32 cellular contexts compared by ENCODE assay signal in the genomic region with DNA sequence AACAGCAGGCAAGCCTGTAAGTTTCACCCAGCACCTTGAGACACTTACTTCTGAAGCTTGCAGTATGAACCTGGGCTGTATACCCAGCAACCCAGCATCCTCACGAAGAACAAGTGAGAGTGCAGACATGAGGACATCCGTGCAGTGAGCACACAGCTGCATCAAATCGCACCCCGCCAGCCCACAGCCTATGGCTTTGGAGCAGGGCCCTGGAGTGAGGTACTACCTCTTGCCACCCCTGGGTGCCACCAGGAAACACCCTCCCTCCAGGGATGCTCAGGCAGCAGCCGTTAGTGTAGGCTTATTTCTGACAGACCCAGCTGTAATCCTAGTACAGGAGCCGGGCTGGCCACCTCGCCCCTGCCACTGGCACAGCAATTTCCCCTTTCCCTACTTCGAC.
"Had no signal": no experiment of that assay in that cellular context is flagged by ENCODE, and none has a peak within 500 bp of the region (broad histone marks: within the 10 kb centered on the region; RNA-seq: fewer than 3 reads in every experiment).

No MANE protein-coding gene starts in this region.

- H3K4me3 Mint-ChIP-seq: activated CD4-positive, alpha-beta T cell treated with anti-CD3 and anti-CD28 coated beads, Interleukin-2, amount 10 ng/mL, durations not matched to agents 7 days and 5 days; activated CD8-positive, alpha-beta T cell treated with anti-CD3 and anti-CD28 coated beads, Interleukin-2, amount 10 ng/mL, durations not matched to agents 7 days and 5 days; activated naive CD4-positive, alpha-beta T cell treated with anti-CD3 and anti-CD28 coated beads, Interleukin-2, amount 50 U/mL, for 24 hours; activated T-cell treated with anti-CD3 and anti-CD28 coated beads, Interleukin-2, amount 50 U/mL, for 24 hours; brain; T-cell; T-helper 17 cell had no signal

- H3K27ac ChIP-seq: adrenal gland, RWPE1, VCaP had no signal

- H3K4me3 ChIP-seq: adrenal gland, MG63 had no signal

- H3K27me3 ChIP-seq: adrenal gland, MG63 had no signal

- H3K4me1 Mint-ChIP-seq: activated CD4-positive, alpha-beta T cell treated with anti-CD3 and anti-CD28 coated beads, Interleukin-2, amount 10 ng/mL, durations not matched to agents 7 days and 5 days; activated naive CD4-positive, alpha-beta T cell treated with anti-CD3 and anti-CD28 coated beads, Interleukin-2, amount 50 U/mL, for 24 hours; brain; T-cell; T-helper 17 cell had no signal

- H3K9me3 ChIP-seq: adrenal gland had no signal

- ATAC-seq: activated CD8-positive, alpha-beta T cell treated with anti-CD3 and anti-CD28 coated beads, Interleukin-2, amount 10 ng/mL, durations not matched to agents 7 days and 5 days; PC-3; Right ventricle myocardium inferior; SK-N-SH treated with all-trans-retinoic acid at 6 μM for 48 hours; T-cell; T-helper 17 cell had no signal

- DNase-seq: activated CD4-positive, alpha-beta T cell treated with anti-CD3 and anti-CD28 coated beads, Interleukin-2, amount 10 ng/mL, durations not matched to agents 7 days and 5 days; activated CD4-positive, alpha-beta T cell treated with anti-CD3 and anti-CD28 coated beads, Interleukin-2, amount 50 U/mL, for 48 hours; activated CD8-positive, alpha-beta T cell treated with anti-CD3 and anti-CD28 coated beads, Interleukin-2, amount 10 ng/mL, durations not matched to agents 7 days and 5 days; activated gamma-delta T cell; activated naive CD4-positive, alpha-beta T cell treated with Interleukin-2 at 50 U/mL for 16 hours; activated T-cell treated with anti-CD3 and anti-CD28 coated beads, Interleukin-2, amount 50 U/mL, for 24 hours; adrenal gland; caudate nucleus; cerebellar nuclear complex; Kasumi-1; MG63; NCI-H1048; NCI-H1105 treated with DMSO at 0.1 percent for 48 hours; NCI-H1436; NCI-H1694; NCI-H1930; NCI-H2081 treated with DMSO at 0.1 percent for 48 hours; NCI-H345; NCI-H524 treated with DMSO at 0.1 percent for 48 hours; NCI-H748 treated with DMSO at 0.1 percent for 48 hours; NK-92 treated with Interleukin-12 subunit alpha and Interleukin-12 subunit beta, amount 100 ng/mL, for 24 hours; PC-3; SIG-M5; T-cell; T-helper 17 cell had no signal

- H3K36me3 ChIP-seq: adrenal gland, MG63 had no signal

- H3K27me3 Mint-ChIP-seq: activated CD4-positive, alpha-beta T cell treated with anti-CD3 and anti-CD28 coated beads, Interleukin-2, amount 10 ng/mL, durations not matched to agents 7 days and 5 days; activated naive CD4-positive, alpha-beta T cell treated with anti-CD3 and anti-CD28 coated beads, Interleukin-2, amount 50 U/mL, for 24 hours; activated T-cell treated with anti-CD3 and anti-CD28 coated beads, Interleukin-2, amount 50 U/mL, for 24 hours; brain; T-cell; T-helper 17 cell had no signal

- H3K4me1 ChIP-seq: adrenal gland had no signal

- H3K27ac Mint-ChIP-seq: activated CD4-positive, alpha-beta T cell treated with anti-CD3 and anti-CD28 coated beads, Interleukin-2, amount 10 ng/mL, durations not matched to agents 7 days and 5 days; activated CD8-positive, alpha-beta T cell treated with anti-CD3 and anti-CD28 coated beads, Interleukin-2, amount 10 ng/mL, durations not matched to agents 7 days and 5 days; activated naive CD4-positive, alpha-beta T cell treated with anti-CD3 and anti-CD28 coated beads, Interleukin-2, amount 50 U/mL, for 24 hours; activated T-cell treated with anti-CD3 and anti-CD28 coated beads, Interleukin-2, amount 50 U/mL, for 24 hours; activated T-helper 2 cell treated with anti-CD3 and anti-CD28 coated beads, Interferon-gamma antibody, Interleukin-2, Interleukin-4, amounts not matched to agents 10 μg/mL and 5 μg/mL and 100 μg/mL, durations not matched to agents 14 hours and 24 hours and 36 hours; brain; T-cell; T-helper 17 cell had no signal
